Comparison of ENCODE assay signal across 13 cellular contexts in genomic region chr22:40323681-40324083, GRCh38. TPM values are rescaled to one million over a fixed set of nuclear protein-coding genes. Genes with fewer than 3 reads are reported as not detected.
A peak's percentile ranks its signal among the peaks of the same experiment; 100 is the strongest.
DNase-seq lines count a peak whose midpoint lies in the region; ATAC-seq and TF ChIP-seq lines count a peak whose summit lies in the region.
"Had no signal": no experiment of that assay in that cellular context is flagged by ENCODE, and none has a peak within 500 bp of the region (broad histone marks: within the 10 kb centered on the region; RNA-seq: fewer than 3 reads in every experiment).

No MANE protein-coding gene starts in this region.

- DNase-seq in stimulated activated naive CD8-positive, alpha-beta T cell treated with anti-CD3 and anti-CD28 coated beads, Interleukin-15, Interleukin-2, amounts not matched to agents 100 U/mL and 50 U/mL, for 24 hours = no peak
- peak; percentile 54 for DNase-seq in activated naive CD4-positive, alpha-beta T cell treated with anti-CD3 and anti-CD28 coated beads for 36 hours
- DNase-seq in mesothelial cell of epicardium (ENCODE audit: low spot score in 2 of 2, unreplicated experiment in 2 of 2) (no peak), ecto neural progenitor cell (ENCODE audit: low spot score) (no peak), foreskin keratinocyte (no peak)
- no peak for DNase-seq in effector CD8-positive, alpha-beta T cell (lab: John Stamatoyannopoulos, UW)
- DNase-seq: amygdala, KBM-7, NCI-H2029 had no signal

- no peaks in the 10 kb centered on the region for H3K27me3 Mint-ChIP-seq in stimulated activated naive CD8-positive, alpha-beta T cell treated with anti-CD3 and anti-CD28 coated beads, Interleukin-15, Interleukin-2, amounts not matched to agents 100 ng/mL and 50 ng/mL, for 24 hours
- no peaks in the 10 kb centered on the region for H3K27me3 Mint-ChIP-seq in activated naive CD4-positive, alpha-beta T cell treated with anti-CD3 and anti-CD28 coated beads for 36 hours (ENCODE audit: low read depth)
- H3K27me3 Mint-ChIP-seq in mesothelial cell of epicardium (ENCODE audit: low read depth) = no peaks in the 10 kb centered on the region
- H3K27me3 Mint-ChIP-seq: stimulated activated memory B cell treated with anti-CD40 and anti-IgM and Interleukin-4, amounts not matched to agents 10 μg/mL and 1 μg/mL and 100 μg/mL, for 72 hours had no signal

- H3K27ac ChIP-seq in foreskin keratinocyte = no peak overlapping the region
- H3K27ac ChIP-seq: BLaER1 had no signal

- no peaks in the 10 kb centered on the region for H3K27me3 ChIP-seq in foreskin keratinocyte
- H3K27me3 ChIP-seq: BLaER1 had no signal

- H3K4me3 Mint-ChIP-seq in stimulated activated naive CD8-positive, alpha-beta T cell treated with anti-CD3 and anti-CD28 coated beads, Interleukin-15, Interleukin-2, amounts not matched to agents 100 ng/mL and 50 ng/mL, for 24 hours = peak overlapping the region; percentile 73
- peak overlapping the region; percentile 72 for H3K4me3 Mint-ChIP-seq in activated naive CD4-positive, alpha-beta T cell treated with anti-CD3 and anti-CD28 coated beads for 36 hours
- H3K4me3 Mint-ChIP-seq in mesothelial cell of epicardium = no peak overlapping the region
- H3K4me3 Mint-ChIP-seq: stimulated activated memory B cell treated with anti-CD40 and anti-IgM and Interleukin-4, amounts not matched to agents 10 μg/mL and 1 μg/mL and 100 μg/mL, for 72 hours had no signal

- peaks cover 73% of the 10 kb centered on the region for H3K4me1 Mint-ChIP-seq in stimulated activated naive CD8-positive, alpha-beta T cell treated with anti-CD3 and anti-CD28 coated beads, Interleukin-15, Interleukin-2, amounts not matched to agents 100 ng/mL and 50 ng/mL, for 24 hours (ENCODE audit: low read depth)
- peaks cover 67% of the 10 kb centered on the region for H3K4me1 Mint-ChIP-seq in activated naive CD4-positive, alpha-beta T cell treated with anti-CD3 and anti-CD28 coated beads for 36 hours (ENCODE audit: low read depth)
- H3K4me1 Mint-ChIP-seq in mesothelial cell of epicardium = no peaks in the 10 kb centered on the region

- H3K4me1 ChIP-seq in foreskin keratinocyte = no peaks in the 10 kb centered on the region

- peak overlapping the region; percentile 94 for H3K27ac Mint-ChIP-seq in stimulated activated naive CD8-positive, alpha-beta T cell treated with anti-CD3 and anti-CD28 coated beads, Interleukin-15, Interleukin-2, amounts not matched to agents 100 ng/mL and 50 ng/mL, for 24 hours
- peak overlapping the region; percentile 90 for H3K27ac Mint-ChIP-seq in activated naive CD4-positive, alpha-beta T cell treated with anti-CD3 and anti-CD28 coated beads for 36 hours
- H3K27ac Mint-ChIP-seq in mesothelial cell of epicardium = peak overlapping the region; percentile 43
- H3K27ac Mint-ChIP-seq: stimulated activated memory B cell treated with anti-CD40 and anti-IgM and Interleukin-4, amounts not matched to agents 10 μg/mL and 1 μg/mL and 100 μg/mL, for 72 hours had no signal

- TF ChIP-seq CTCF in mesothelial cell of epicardium (IDR thresholded peaks at IDR 0.05; ENCODE audit: unreplicated experiment) = no peak
- no peak for TF ChIP-seq CTCF in foreskin keratinocyte (conservative IDR thresholded peaks at IDR 0.05)

- intact Hi-C loops in activated naive CD4-positive, alpha-beta T cell treated with anti-CD3 and anti-CD28 coated beads for 36 hours (cut with micrococcal nuclease) = loop anchor here (2.0 kb wide), 1 partner anchor 147 kb away; the partner anchor contains the start of gene TNRC6B

- H3K9me3 Mint-ChIP-seq in stimulated activated naive CD8-positive, alpha-beta T cell treated with anti-CD3 and anti-CD28 coated beads, Interleukin-15, Interleukin-2, amounts not matched to agents 100 ng/mL and 50 ng/mL, for 24 hours = no peaks in the 10 kb centered on the region
- no peaks in the 10 kb centered on the region for H3K9me3 Mint-ChIP-seq in activated naive CD4-positive, alpha-beta T cell treated with anti-CD3 and anti-CD28 coated beads for 36 hours
- H3K9me3 Mint-ChIP-seq in mesothelial cell of epicardium = no peaks in the 10 kb centered on the region
- H3K9me3 Mint-ChIP-seq: stimulated activated memory B cell treated with anti-CD40 and anti-IgM and Interleukin-4, amounts not matched to agents 10 μg/mL and 1 μg/mL and 100 μg/mL, for 72 hours had no signal

- H3K36me3 Mint-ChIP-seq in stimulated activated naive CD8-positive, alpha-beta T cell treated with anti-CD3 and anti-CD28 coated beads, Interleukin-15, Interleukin-2, amounts not matched to agents 100 ng/mL and 50 ng/mL, for 24 hours (ENCODE audit: low read depth) = peaks cover 46% of the 10 kb centered on the region
- peaks cover 19% of the 10 kb centered on the region for H3K36me3 Mint-ChIP-seq in activated naive CD4-positive, alpha-beta T cell treated with anti-CD3 and anti-CD28 coated beads for 36 hours (ENCODE audit: low read depth)
- H3K36me3 Mint-ChIP-seq in mesothelial cell of epicardium = peaks cover 40% of the 10 kb centered on the region

- ATAC-seq in stimulated activated naive CD8-positive, alpha-beta T cell treated with anti-CD3 and anti-CD28 coated beads, Interleukin-15, Interleukin-2, amounts not matched to agents 100 U/mL and 50 U/mL, for 24 hours = no peak
- ATAC-seq in GM18498 (IDR thresholded peaks at IDR 0.05; ENCODE audit: unreplicated experiment) (no peak), foreskin keratinocyte (no peak)
- ATAC-seq: stimulated activated memory B cell treated with anti-CD40 and anti-IgM and Interleukin-4, amounts not matched to agents 10 μg/mL and 1 μg/mL and 100 μg/mL, for 72 hours had no signal

- CTCF ChIA-PET in activated naive CD4-positive, alpha-beta T cell treated with anti-CD3 and anti-CD28 coated beads for 36 hours (lab: Charles Lee) = interaction anchor here (0.7 to 1.0 kb wide), 3 partner anchors 22 to 33 kb away, joined by 3 to 4 read pairs (median 3); partner anchors contain the start of gene ADSL

RNA-seq across cellular contexts. Expression of gene ADSL, which starts 22.6 kb away (rescaled TPM):
- 100 to 1,000 TPM; 125 to 129 TPM for total RNA-seq in activated naive CD4-positive, alpha-beta T cell treated with anti-CD3 and anti-CD28 coated beads for 36 hours
- 73.4 to 77.8 TPM (median 77.7 TPM) in 3 replicates for total RNA-seq in mesothelial cell of epicardium
- 90.6 and 97.4 TPM in 2 replicates for total RNA-seq in foreskin keratinocyte
- polyA plus RNA-seq in foreskin keratinocyte = 82.9 and 91.1 TPM in 2 replicates

RNA-seq across cellular contexts. Expression of gene SGSM3, which starts 46.7 kb away (rescaled TPM):
- 10 to 100 TPM; 65.7 to 66.4 TPM for total RNA-seq in activated naive CD4-positive, alpha-beta T cell treated with anti-CD3 and anti-CD28 coated beads for 36 hours
- total RNA-seq in mesothelial cell of epicardium (93.4 to 101 TPM (median 100 TPM) in 3 replicates), foreskin keratinocyte (59.4 and 64.1 TPM in 2 replicates)
- 58.2 and 69.8 TPM in 2 replicates for polyA plus RNA-seq in foreskin keratinocyte

Comparison
In these comparisons a context has a peak if more than half of its experiments do, and no peak if none do; other contexts are left out.
1. H3K27ac Mint-ChIP-seq: peak in every context shown above with its lines; median percentile 94 in stimulated activated naive CD8-positive, alpha-beta T cell treated with anti-CD3 and anti-CD28 coated beads, Interleukin-15, Interleukin-2, amounts not matched to agents 100 ng/mL and 50 ng/mL, for 24 hours; 90 in activated naive CD4-positive, alpha-beta T cell treated with anti-CD3 and anti-CD28 coated beads for 36 hours; 43 in mesothelial cell of epicardium.